In the genomic region with DNA sequence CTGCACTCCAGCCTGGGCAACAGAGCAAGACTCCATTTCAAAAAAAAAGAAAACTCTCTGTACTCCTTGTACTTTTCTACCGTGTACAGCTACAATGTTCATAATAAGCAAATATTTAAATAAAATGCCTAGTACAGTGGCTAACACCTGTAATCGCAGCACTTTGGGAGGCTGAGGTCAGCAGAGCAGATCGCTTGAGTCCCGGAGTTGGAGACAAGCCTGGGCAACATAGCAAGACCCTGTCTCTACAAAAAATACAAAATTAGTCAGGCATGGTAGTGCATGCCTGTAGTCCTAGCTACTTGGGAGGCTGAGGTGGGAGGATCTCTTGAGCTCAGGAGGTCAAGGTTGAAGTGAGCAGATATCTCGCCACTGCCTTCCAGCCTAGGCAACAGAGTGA, we compare ENCODE assay signal across 2 cellular contexts.
A peak's percentile ranks its signal among the peaks of the same experiment; 100 is the strongest.
TF ChIP-seq lines count a peak whose summit lies in the region.

No MANE protein-coding gene starts in this region.

TF ChIP-seq in HepG2, 621 proteins besides CTCF, POLR2A, EP300 and RAD21 (continues in another document):
- TF ChIP-seq ZNF367 (CRISPR knock-in tag; IDR thresholded peaks at IDR 0.05; ENCODE audit: borderline replicate concordance) (no peak), ZNF121 (CRISPR knock-in tag; IDR thresholded peaks at IDR 0.05) (peak; percentile 91), ZNF143 (CRISPR knock-in tag; IDR thresholded peaks at IDR 0.05) (no peak), ZBTB38 (CRISPR knock-in tag; IDR thresholded peaks at IDR 0.05) (no peak), ZNF770 (CRISPR knock-in tag; IDR thresholded peaks at IDR 0.05) (peak; percentile 82), SALL1 (CRISPR knock-in tag; IDR thresholded peaks at IDR 0.05) (0 out of 2 replicates have a peak, but pooled peaks have one; percentile 13), ZSCAN29 (CRISPR knock-in tag; conservative IDR thresholded peaks at IDR 0.05) (no peak), ZNF160 (CRISPR knock-in tag; IDR thresholded peaks at IDR 0.05) (no peak), NFYC (CRISPR knock-in tag; IDR thresholded peaks at IDR 0.05) (no peak), ZNF670 (CRISPR knock-in tag; IDR thresholded peaks at IDR 0.05; ENCODE audit: borderline replicate concordance) (no peak), ELF1 (CRISPR knock-in tag; IDR thresholded peaks at IDR 0.05) (no peak), ZMYM3 (CRISPR knock-in tag; IDR thresholded peaks at IDR 0.05) (0 out of 2 replicates have a peak, but pooled peaks have one; percentile 57), TEAD3 (CRISPR knock-in tag; optimal IDR thresholded peaks at IDR 0.05; ENCODE audit: borderline replicate concordance) (peak; percentile 7)
- TF ChIP-seq, protein P1, sequence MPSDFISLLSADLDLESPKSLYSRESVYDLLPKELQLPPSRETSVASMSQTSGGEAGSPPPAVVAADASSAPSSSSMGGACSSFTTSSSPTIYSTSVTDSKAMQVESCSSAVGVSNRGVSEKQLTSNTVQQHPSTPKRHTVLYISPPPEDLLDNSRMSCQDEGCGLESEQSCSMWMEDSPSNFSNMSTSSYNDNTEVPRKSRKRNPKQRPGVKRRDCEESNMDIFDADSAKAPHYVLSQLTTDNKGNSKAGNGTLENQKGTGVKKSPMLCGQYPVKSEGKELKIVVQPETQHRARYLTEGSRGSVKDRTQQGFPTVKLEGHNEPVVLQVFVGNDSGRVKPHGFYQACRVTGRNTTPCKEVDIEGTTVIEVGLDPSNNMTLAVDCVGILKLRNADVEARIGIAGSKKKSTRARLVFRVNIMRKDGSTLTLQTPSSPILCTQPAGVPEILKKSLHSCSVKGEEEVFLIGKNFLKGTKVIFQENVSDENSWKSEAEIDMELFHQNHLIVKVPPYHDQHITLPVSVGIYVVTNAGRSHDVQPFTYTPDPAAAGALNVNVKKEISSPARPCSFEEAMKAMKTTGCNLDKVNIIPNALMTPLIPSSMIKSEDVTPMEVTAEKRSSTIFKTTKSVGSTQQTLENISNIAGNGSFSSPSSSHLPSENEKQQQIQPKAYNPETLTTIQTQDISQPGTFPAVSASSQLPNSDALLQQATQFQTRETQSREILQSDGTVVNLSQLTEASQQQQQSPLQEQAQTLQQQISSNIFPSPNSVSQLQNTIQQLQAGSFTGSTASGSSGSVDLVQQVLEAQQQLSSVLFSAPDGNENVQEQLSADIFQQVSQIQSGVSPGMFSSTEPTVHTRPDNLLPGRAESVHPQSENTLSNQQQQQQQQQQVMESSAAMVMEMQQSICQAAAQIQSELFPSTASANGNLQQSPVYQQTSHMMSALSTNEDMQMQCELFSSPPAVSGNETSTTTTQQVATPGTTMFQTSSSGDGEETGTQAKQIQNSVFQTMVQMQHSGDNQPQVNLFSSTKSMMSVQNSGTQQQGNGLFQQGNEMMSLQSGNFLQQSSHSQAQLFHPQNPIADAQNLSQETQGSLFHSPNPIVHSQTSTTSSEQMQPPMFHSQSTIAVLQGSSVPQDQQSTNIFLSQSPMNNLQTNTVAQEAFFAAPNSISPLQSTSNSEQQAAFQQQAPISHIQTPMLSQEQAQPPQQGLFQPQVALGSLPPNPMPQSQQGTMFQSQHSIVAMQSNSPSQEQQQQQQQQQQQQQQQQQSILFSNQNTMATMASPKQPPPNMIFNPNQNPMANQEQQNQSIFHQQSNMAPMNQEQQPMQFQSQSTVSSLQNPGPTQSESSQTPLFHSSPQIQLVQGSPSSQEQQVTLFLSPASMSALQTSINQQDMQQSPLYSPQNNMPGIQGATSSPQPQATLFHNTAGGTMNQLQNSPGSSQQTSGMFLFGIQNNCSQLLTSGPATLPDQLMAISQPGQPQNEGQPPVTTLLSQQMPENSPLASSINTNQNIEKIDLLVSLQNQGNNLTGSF (CRISPR knock-in tag; IDR thresholded peaks at IDR 0.05): no peak
- TF ChIP-seq, protein P2, sequence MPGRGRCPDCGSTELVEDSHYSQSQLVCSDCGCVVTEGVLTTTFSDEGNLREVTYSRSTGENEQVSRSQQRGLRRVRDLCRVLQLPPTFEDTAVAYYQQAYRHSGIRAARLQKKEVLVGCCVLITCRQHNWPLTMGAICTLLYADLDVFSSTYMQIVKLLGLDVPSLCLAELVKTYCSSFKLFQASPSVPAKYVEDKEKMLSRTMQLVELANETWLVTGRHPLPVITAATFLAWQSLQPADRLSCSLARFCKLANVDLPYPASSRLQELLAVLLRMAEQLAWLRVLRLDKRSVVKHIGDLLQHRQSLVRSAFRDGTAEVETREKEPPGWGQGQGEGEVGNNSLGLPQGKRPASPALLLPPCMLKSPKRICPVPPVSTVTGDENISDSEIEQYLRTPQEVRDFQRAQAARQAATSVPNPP (CRISPR knock-in tag; IDR thresholded peaks at IDR 0.05): no peak
- TF ChIP-seq, protein P3, sequence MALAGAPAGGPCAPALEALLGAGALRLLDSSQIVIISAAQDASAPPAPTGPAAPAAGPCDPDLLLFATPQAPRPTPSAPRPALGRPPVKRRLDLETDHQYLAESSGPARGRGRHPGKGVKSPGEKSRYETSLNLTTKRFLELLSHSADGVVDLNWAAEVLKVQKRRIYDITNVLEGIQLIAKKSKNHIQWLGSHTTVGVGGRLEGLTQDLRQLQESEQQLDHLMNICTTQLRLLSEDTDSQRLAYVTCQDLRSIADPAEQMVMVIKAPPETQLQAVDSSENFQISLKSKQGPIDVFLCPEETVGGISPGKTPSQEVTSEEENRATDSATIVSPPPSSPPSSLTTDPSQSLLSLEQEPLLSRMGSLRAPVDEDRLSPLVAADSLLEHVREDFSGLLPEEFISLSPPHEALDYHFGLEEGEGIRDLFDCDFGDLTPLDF (CRISPR knock-in tag; IDR thresholded peaks at IDR 0.05): no peak

TF ChIP-seq in K562, 482 proteins besides CTCF, POLR2A, EP300 and RAD21:
- TF ChIP-seq ZNF121 (CRISPR knock-in tag; conservative IDR thresholded peaks at IDR 0.05) (peak; percentile 74), MCM7 (IDR thresholded peaks at IDR 0.05) (no peak), ZBTB34 (CRISPR knock-in tag; IDR thresholded peaks at IDR 0.05) (no peak), POU5F1 (IDR thresholded peaks at IDR 0.05; ENCODE audit: borderline replicate concordance, low read depth, low read length, partially characterized antibody) (no peak), ZBTB2 (IDR thresholded peaks at IDR 0.05) (no peak), NCOR1 (IDR thresholded peaks at IDR 0.05) (no peak), JUND (IDR thresholded peaks at IDR 0.05; ENCODE audit: borderline replicate concordance, low read depth, low read length) (no peak), JUND (tag; IDR thresholded peaks at IDR 0.05; ENCODE audit: borderline replicate concordance, low read depth, low read length) (no peak)
- TF ChIP-seq, protein P4, sequence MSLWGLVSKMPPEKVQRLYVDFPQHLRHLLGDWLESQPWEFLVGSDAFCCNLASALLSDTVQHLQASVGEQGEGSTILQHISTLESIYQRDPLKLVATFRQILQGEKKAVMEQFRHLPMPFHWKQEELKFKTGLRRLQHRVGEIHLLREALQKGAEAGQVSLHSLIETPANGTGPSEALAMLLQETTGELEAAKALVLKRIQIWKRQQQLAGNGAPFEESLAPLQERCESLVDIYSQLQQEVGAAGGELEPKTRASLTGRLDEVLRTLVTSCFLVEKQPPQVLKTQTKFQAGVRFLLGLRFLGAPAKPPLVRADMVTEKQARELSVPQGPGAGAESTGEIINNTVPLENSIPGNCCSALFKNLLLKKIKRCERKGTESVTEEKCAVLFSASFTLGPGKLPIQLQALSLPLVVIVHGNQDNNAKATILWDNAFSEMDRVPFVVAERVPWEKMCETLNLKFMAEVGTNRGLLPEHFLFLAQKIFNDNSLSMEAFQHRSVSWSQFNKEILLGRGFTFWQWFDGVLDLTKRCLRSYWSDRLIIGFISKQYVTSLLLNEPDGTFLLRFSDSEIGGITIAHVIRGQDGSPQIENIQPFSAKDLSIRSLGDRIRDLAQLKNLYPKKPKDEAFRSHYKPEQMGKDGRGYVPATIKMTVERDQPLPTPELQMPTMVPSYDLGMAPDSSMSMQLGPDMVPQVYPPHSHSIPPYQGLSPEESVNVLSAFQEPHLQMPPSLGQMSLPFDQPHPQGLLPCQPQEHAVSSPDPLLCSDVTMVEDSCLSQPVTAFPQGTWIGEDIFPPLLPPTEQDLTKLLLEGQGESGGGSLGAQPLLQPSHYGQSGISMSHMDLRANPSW (CRISPR knock-in tag; IDR thresholded peaks at IDR 0.05): no peak
- TF ChIP-seq, protein P5, sequence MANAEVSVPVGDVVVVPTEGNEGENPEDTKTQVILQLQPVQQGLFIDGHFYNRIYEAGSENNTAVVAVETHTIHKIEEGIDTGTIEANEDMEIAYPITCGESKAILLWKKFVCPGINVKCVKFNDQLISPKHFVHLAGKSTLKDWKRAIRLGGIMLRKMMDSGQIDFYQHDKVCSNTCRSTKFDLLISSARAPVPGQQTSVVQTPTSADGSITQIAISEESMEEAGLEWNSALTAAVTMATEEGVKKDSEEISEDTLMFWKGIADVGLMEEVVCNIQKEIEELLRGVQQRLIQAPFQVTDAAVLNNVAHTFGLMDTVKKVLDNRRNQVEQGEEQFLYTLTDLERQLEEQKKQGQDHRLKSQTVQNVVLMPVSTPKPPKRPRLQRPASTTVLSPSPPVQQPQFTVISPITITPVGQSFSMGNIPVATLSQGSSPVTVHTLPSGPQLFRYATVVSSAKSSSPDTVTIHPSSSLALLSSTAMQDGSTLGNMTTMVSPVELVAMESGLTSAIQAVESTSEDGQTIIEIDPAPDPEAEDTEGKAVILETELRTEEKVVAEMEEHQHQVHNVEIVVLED (CRISPR knock-in tag; IDR thresholded peaks at IDR 0.05): no peak
TF ChIP-seq in K562: peak in this region for 1.
